In the genomic region with DNA sequence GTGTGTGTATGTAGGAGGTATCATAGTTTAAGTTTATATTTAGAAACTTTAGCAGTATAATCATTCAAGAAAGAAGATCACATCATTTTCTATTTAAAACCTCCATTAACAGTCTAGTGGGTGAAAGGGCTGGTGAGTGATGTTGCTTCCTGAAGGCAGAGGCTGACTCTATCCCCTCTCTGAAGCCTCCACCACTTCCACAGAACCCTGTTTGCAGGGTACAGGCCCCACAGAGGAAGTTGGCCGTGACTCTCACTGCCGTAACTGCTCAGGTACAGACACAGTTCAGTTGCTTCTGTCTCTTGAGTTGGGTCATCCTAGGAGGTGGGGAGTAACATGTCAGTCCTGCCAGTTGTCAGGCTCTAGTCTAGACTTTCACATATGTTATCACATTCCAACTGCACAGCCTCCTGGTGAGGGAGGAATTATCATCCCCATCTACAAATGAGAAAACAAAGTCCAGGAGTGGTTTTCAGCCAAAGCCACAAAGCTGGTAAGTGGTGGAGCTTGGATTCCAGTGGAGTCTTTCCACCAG, we compare ENCODE assay signal across 14 cellular contexts. TPM values are rescaled to one million over a fixed set of nuclear protein-coding genes. Genes with fewer than 3 reads are reported as not detected.
DNase-seq lines count a peak whose midpoint lies in the region; ATAC-seq and TF ChIP-seq lines count a peak whose summit lies in the region.
"Had no signal": no experiment of that assay in that cellular context is flagged by ENCODE, and none has a peak within 500 bp of the region (broad histone marks: within the 10 kb centered on the region; RNA-seq: fewer than 3 reads in every experiment).

No MANE protein-coding gene starts in this region.

- H3K9ac ChIP-seq in fibroblast of lung (ENCODE audit: insufficient read depth, low read length) = no peak overlapping the region

- no peak overlapping the region for H3K4me2 ChIP-seq in fibroblast of lung (ENCODE audit: extremely low read depth, insufficient read depth, low read length)

- H3K4me1 ChIP-seq in CD4-positive, CD25-positive, alpha-beta regulatory T cell (ENCODE audit: control insufficient read depth, insufficient read depth, low read length, poor library complexity, severe bottlenecking) = no peaks in the 10 kb centered on the region
- no peaks in the 10 kb centered on the region for H3K4me1 ChIP-seq in fibroblast of lung (ENCODE audit: control insufficient read depth, extremely low read depth, insufficient read depth, low read length)

- no peaks in the 10 kb centered on the region for H3K27me3 ChIP-seq in CD4-positive, CD25-positive, alpha-beta regulatory T cell (ENCODE audit: control insufficient read depth, insufficient read depth, low read length)
- no peaks in the 10 kb centered on the region for H3K27me3 ChIP-seq in fibroblast of lung (ENCODE audit: control insufficient read depth, insufficient read depth, low read length)

- no peaks in the 10 kb centered on the region for H3K9me3 ChIP-seq in CD4-positive, CD25-positive, alpha-beta regulatory T cell (ENCODE audit: control insufficient read depth in 2 of 2, low read length in 2 of 2)
- H3K9me3 ChIP-seq in fibroblast of lung (ENCODE audit: control insufficient read depth, insufficient read depth, low read depth, low read length) = no peaks in the 10 kb centered on the region

- no peak overlapping the region for H3K27ac Mint-ChIP-seq in CD4-positive, CD25-positive, alpha-beta regulatory T cell
- H3K27ac Mint-ChIP-seq: brain had no signal

- TF ChIP-seq CTCF in GM10266 (IDR thresholded peaks at IDR 0.05; ENCODE audit: control insufficient read depth, insufficient read depth, low read depth, missing control alignments) (no peak), fibroblast of lung (conservative IDR thresholded peaks at IDR 0.05 in 1 of 2, IDR thresholded peaks at IDR 0.05 in 1 of 2; ENCODE audit: low read depth in 1 of 2, low read length in 2 of 2) (no peak)

- no peaks in the 10 kb centered on the region for H4K20me1 ChIP-seq in fibroblast of lung (ENCODE audit: control insufficient read depth, extremely low read depth, insufficient read depth, low read length)

- no peaks in the 10 kb centered on the region for H3K36me3 ChIP-seq in CD4-positive, CD25-positive, alpha-beta regulatory T cell (ENCODE audit: control insufficient read depth, insufficient read depth, low read length)
- no peaks in the 10 kb centered on the region for H3K36me3 ChIP-seq in fibroblast of lung (ENCODE audit: control insufficient read depth, insufficient read depth, low read length)

- DNase-seq in CD4-positive, CD25-positive, alpha-beta regulatory T cell = peak in 1 of 3 donors; percentile 47
- DNase-seq in GM10266 (ENCODE audit: extremely low spot score) = peak; percentile 23
- peak; percentile 47 for DNase-seq in M059J (ENCODE audit: low read depth)
- DNase-seq in fibroblast of lung (ENCODE audit: low read depth in 2 of 2) = peak; percentile 27 to 73
- no peak for DNase-seq in NCI-H128 (lab: John Stamatoyannopoulos, UW; ENCODE audit: unreplicated experiment)
- no peak for DNase-seq in occipital lobe (lab: John Stamatoyannopoulos, UW)
- DNase-seq in putamen (ENCODE audit: low spot score) = no peak
- DNase-seq: activated CD4-positive, CD25-positive, alpha-beta regulatory T cell treated with anti-CD3 and anti-CD28 coated beads, Interleukin-2, amount 50 U/mL, for 72 hours; DMS153; erythroblast; kidney; nucleus accumbens; SHP77 had no signal

- no peak overlapping the region for H2AFZ ChIP-seq in fibroblast of lung (ENCODE audit: low read length)

- no peaks in the 10 kb centered on the region for H3K9me3 Mint-ChIP-seq in CD4-positive, CD25-positive, alpha-beta regulatory T cell

- H3K4me3 Mint-ChIP-seq in CD4-positive, CD25-positive, alpha-beta regulatory T cell = no peak overlapping the region
- H3K4me3 Mint-ChIP-seq: brain had no signal

- H3K36me3 Mint-ChIP-seq in CD4-positive, CD25-positive, alpha-beta regulatory T cell = no peaks in the 10 kb centered on the region
- H3K36me3 Mint-ChIP-seq: brain had no signal

- ATAC-seq in CD4-positive, CD25-positive, alpha-beta regulatory T cell (ENCODE audit: low read depth in 2 of 2) = peak; percentile 65 to 69

- no peak overlapping the region for H3K4me3 ChIP-seq in CD4-positive, CD25-positive, alpha-beta regulatory T cell (ENCODE audit: low read depth, low read length)
- no peak overlapping the region for H3K4me3 ChIP-seq in fibroblast of lung (replicated peaks in 1 of 4; ENCODE audit: control extremely low read depth in 1 of 4, insufficient read depth in 1 of 4, low read depth in 3 of 4, low read length in 4 of 4)

- H3K4me1 Mint-ChIP-seq in CD4-positive, CD25-positive, alpha-beta regulatory T cell = peaks cover 0 to 5% (median 2%) of the 10 kb centered on the region in 4 donors

- peaks cover 16% of the 10 kb centered on the region for H3K27me3 Mint-ChIP-seq in CD4-positive, CD25-positive, alpha-beta regulatory T cell

- H3K27ac ChIP-seq in CD4-positive, CD25-positive, alpha-beta regulatory T cell (ENCODE audit: insufficient read depth, low read length, poor library complexity, severe bottlenecking) = no peak overlapping the region
- H3K27ac ChIP-seq in fibroblast of lung (ENCODE audit: insufficient read depth, low read length) = no peak overlapping the region

- no peaks in the 10 kb centered on the region for H3K79me2 ChIP-seq in fibroblast of lung (ENCODE audit: control insufficient read depth, insufficient read depth, low read length)

RNA-seq across cellular contexts. Expression of gene CFL2, which starts 31.5 kb away (rescaled TPM):
- 27.8 TPM for total RNA-seq in CD4-positive, CD25-positive, alpha-beta regulatory T cell
- 10 to 100 TPM in 1 of 4 donors, 1 to 10 TPM in 3; 7.1 to 11.1 (median 7.5) TPM for polyA plus RNA-seq in CD4-positive, CD25-positive, alpha-beta regulatory T cell
- 124 and 164 TPM in 2 replicates for total RNA-seq in M059J (2014; rRNA removed; shearing (Covaris generic))
- total RNA-seq in fibroblast of lung (61.1 and 147 TPM in 2 replicates), occipital lobe (56.8 TPM)
- 282 and 362 TPM in 2 replicates for polyA plus RNA-seq in fibroblast of lung
- polyA plus RNA-seq in fibroblast of lung (2012) = 212 and 265 TPM in 2 replicates
- polyA minus RNA-seq in fibroblast of lung (ENCODE audit: low replicate concordance) = 19.8 and 27.3 TPM in 2 replicates

RNA-seq across cellular contexts. Expression of gene SNX6, which starts 52.9 kb away (rescaled TPM):
- 88.7 TPM for total RNA-seq in CD4-positive, CD25-positive, alpha-beta regulatory T cell
- polyA plus RNA-seq in CD4-positive, CD25-positive, alpha-beta regulatory T cell = 100 to 1,000 TPM; 132 to 171 (median 143) TPM
- total RNA-seq in M059J (2014; rRNA removed; shearing (Covaris generic)) = 188 and 396 TPM in 2 replicates
- 131 and 134 TPM in 2 replicates for total RNA-seq in fibroblast of lung
- 217 and 232 TPM in 2 replicates for polyA plus RNA-seq in fibroblast of lung
- polyA plus RNA-seq in fibroblast of lung (2012) = 105 and 137 TPM in 2 replicates
- polyA minus RNA-seq in fibroblast of lung (ENCODE audit: low replicate concordance) = 3.0 and 7.9 TPM in 2 replicates
- total RNA-seq in occipital lobe = 106 TPM

Comparison
In these comparisons a context has a peak if more than half of its experiments do, and no peak if none do; other contexts are left out.
1. DNase-seq: peak in GM10266 (single experiment), M059J (single experiment) and fibroblast of lung (2 of 2); none in NCI-H128 (single experiment), occipital lobe (single experiment) and putamen (single experiment).